ENCODE assay signal across 8 cellular contexts in genomic region chr2:200905618-200906296, GRCh38. TPM values are rescaled to one million over a fixed set of nuclear protein-coding genes. Genes with fewer than 3 reads are reported as not detected.
DNase-seq lines count a peak whose midpoint lies in the region; ATAC-seq, FAIRE-seq and TF ChIP-seq lines count a peak whose summit lies in the region.

No MANE protein-coding gene starts in this region.

- peak overlapping the region in 2 of 7 donors; percentile 57 to 63 for H3K27ac Mint-ChIP-seq in CD14-positive monocyte
- peak overlapping the region; percentile 45 for H3K27ac Mint-ChIP-seq in chondrocyte (ENCODE audit: unreplicated experiment)

- H3K27me3 Mint-ChIP-seq in CD14-positive monocyte (ENCODE audit: low read depth in 3 of 3) (no peaks in the 10 kb centered on the region), chondrocyte (ENCODE audit: low read depth) (no peaks in the 10 kb centered on the region)

- peaks cover 13% of the 10 kb centered on the region for H3K4me1 Mint-ChIP-seq in CD14-positive monocyte
- H3K4me1 Mint-ChIP-seq in chondrocyte (ENCODE audit: low read depth), result peaks cover 2% of the 10 kb centered on the region

- H3K9me3 Mint-ChIP-seq in CD14-positive monocyte, result no peaks in the 10 kb centered on the region
- H3K9me3 Mint-ChIP-seq in chondrocyte (ENCODE audit: low read depth), result no peaks in the 10 kb centered on the region

- ATAC-seq in GM19463 (IDR thresholded peaks at IDR 0.05; ENCODE audit: unreplicated experiment), result peak; percentile 44

- TF ChIP-seq CTCF in CD14-positive monocyte (IDR thresholded peaks at IDR 0.05), result peak; percentile 78
- TF ChIP-seq CTCF in chondrocyte (IDR thresholded peaks at IDR 0.05), result peak; percentile 91

- peak; percentile 57 for DNase-seq in CD14-positive monocyte (ENCODE audit: low spot score)
- DNase-seq in NCI-H1694 treated with DMSO at 0.1 percent for 48 hours (lab: John Stamatoyannopoulos, UW), result peak; percentile 27
- no peak for DNase-seq in chondrocyte (ENCODE audit: low spot score)
- peak; percentile 83 for DNase-seq in left kidney (ENCODE audit: low read depth, low spot score)
- DNase-seq in stimulated activated CD4-positive, alpha-beta T cell treated with anti-CD3 and anti-CD28 coated beads, Interleukin-4, amount 100 ng/mL, for 24 hours, result peak; percentile 57
- DNase-seq in T1000 (lab: John Stamatoyannopoulos, UW), result no peak

- peak; percentile 81 for FAIRE-seq in TTC549 (lab: Jason Lieb, UNC)

- no peak overlapping the region for H3K4me3 Mint-ChIP-seq in CD14-positive monocyte
- no peak overlapping the region for H3K4me3 Mint-ChIP-seq in chondrocyte (ENCODE audit: unreplicated experiment)

- intact Hi-C loops in CD14-positive monocyte (cut with micrococcal nuclease), result loop anchor here (5.0 to 10.0 kb wide), 2 partner anchors 162 to 169 kb away; partner anchors contain the start of genes HYCC2 (in 1 of the 2) and NDUFB3 (in 1 of the 2)

- H3K36me3 Mint-ChIP-seq in CD14-positive monocyte, result peaks cover 26 to 50% of the 10 kb centered on the region in 2 donors
- H3K36me3 Mint-ChIP-seq in chondrocyte (ENCODE audit: low read depth), result peaks cover 1% of the 10 kb centered on the region

RNA-seq across cellular contexts. Expression of gene NIF3L1, which starts 16.6 kb away (rescaled TPM):
- polyA plus RNA-seq in CD14-positive monocyte, result 10 to 100 TPM; 16.9 to 18.0 TPM
- 14.8 to 22.2 TPM (median 17.5 TPM) in 3 replicates for total RNA-seq in chondrocyte

RNA-seq across cellular contexts. Expression of gene PPIL3, which starts 16.9 kb away (rescaled TPM):
- polyA plus RNA-seq in CD14-positive monocyte, result 10 to 100 TPM; 12.3 to 20.4 TPM
- total RNA-seq in chondrocyte, result 34.8 to 41.2 TPM (median 37.1 TPM) in 3 replicates

RNA-seq across cellular contexts. Expression of gene CLK1, which starts 41.3 kb away (rescaled TPM):
- 1 to 10 TPM; 7.5 to 8.2 TPM for polyA plus RNA-seq in CD14-positive monocyte
- 46.7 to 66.0 TPM (median 58.4 TPM) in 3 replicates for total RNA-seq in chondrocyte

RNA-seq across cellular contexts. Expression of gene ORC2, which starts 57.7 kb away (rescaled TPM):
- polyA plus RNA-seq in CD14-positive monocyte, result 1 to 10 TPM; 3.1 to 3.9 TPM
- total RNA-seq in chondrocyte, result 19.2 to 35.6 TPM (median 19.8 TPM) in 3 replicates

Comparison
In these comparisons a context has a peak if more than half of its experiments do, and no peak if none do; other contexts are left out.
1. DNase-seq: peak in CD14-positive monocyte (single experiment), NCI-H1694 treated with DMSO at 0.1 percent for 48 hours (single experiment), left kidney (single experiment) and stimulated activated CD4-positive, alpha-beta T cell treated with anti-CD3 and anti-CD28 coated beads, Interleukin-4, amount 100 ng/mL, for 24 hours (single experiment); none in chondrocyte (single experiment) and T1000 (single experiment).